In genomic region chr1:120913651-120914389, GRCh38 we compare ENCODE assay signal across 11 cellular contexts. TPM values are rescaled to one million over a fixed set of nuclear protein-coding genes. Genes with fewer than 3 reads are reported as not detected.
DNase-seq lines count a peak whose midpoint lies in the region; ATAC-seq and TF ChIP-seq lines count a peak whose summit lies in the region.
"Not testable (repeated sequence)": the region's sequence is repeated elsewhere in the genome, so short reads cannot be mapped to it uniquely, and the experiment has no call there.
"Had no signal": no experiment of that assay in that cellular context is flagged by ENCODE, and none has a peak within 500 bp of the region (broad histone marks: within the 10 kb centered on the region; RNA-seq: fewer than 3 reads in every experiment).

No MANE protein-coding gene starts in this region.

- not testable (repeated sequence) for H3K27ac Mint-ChIP-seq in activated T-cell treated with anti-CD3 and anti-CD28 coated beads, Interleukin-2, amount 50 U/mL, for 72 hours
- H3K27ac Mint-ChIP-seq in stimulated activated memory B cell treated with anti-CD40 and anti-IgM and Interleukin-4, amounts not matched to agents 10 μg/mL and 1 μg/mL and 100 μg/mL, for 72 hours: peak overlapping the region; percentile 83

- intact Hi-C loops in dorsolateral prefrontal cortex (cut with DNase I); lower leg skin (cut with DNase I; ENCODE audit: low total_unique reads): not testable (repeated sequence)

- H3K36me3 Mint-ChIP-seq in activated T-cell treated with anti-CD3 and anti-CD28 coated beads, Interleukin-2, amount 50 U/mL, for 72 hours (ENCODE audit: insufficient read depth in 2 of 2); stimulated activated memory B cell treated with anti-CD40 and anti-IgM and Interleukin-4, amounts not matched to agents 10 μg/mL and 1 μg/mL and 100 μg/mL, for 72 hours: not testable (repeated sequence)

- H3K4me3 Mint-ChIP-seq in activated T-cell treated with anti-CD3 and anti-CD28 coated beads, Interleukin-2, amount 50 U/mL, for 72 hours: peak overlapping the region; percentile 65 to 80
- H3K4me3 Mint-ChIP-seq in stimulated activated memory B cell treated with anti-CD40 and anti-IgM and Interleukin-4, amounts not matched to agents 10 μg/mL and 1 μg/mL and 100 μg/mL, for 72 hours: peak overlapping the region; percentile 86

- not testable (repeated sequence) for H3K9me3 Mint-ChIP-seq in activated T-cell treated with anti-CD3 and anti-CD28 coated beads, Interleukin-2, amount 50 U/mL, for 72 hours; stimulated activated memory B cell treated with anti-CD40 and anti-IgM and Interleukin-4, amounts not matched to agents 10 μg/mL and 1 μg/mL and 100 μg/mL, for 72 hours

- H3K27me3 ChIP-seq in dorsolateral prefrontal cortex: not testable (repeated sequence)

- H3K4me3 ChIP-seq in NB4 (ENCODE audit: low read depth, low read length): peak overlapping the region; percentile 49
- H3K4me3 ChIP-seq in dorsolateral prefrontal cortex: peak overlapping the region in 50 of 59 donors; percentile 27 to 70 (median 53)
- H3K4me3 ChIP-seq in lower leg skin (ENCODE audit: low read depth, poor library complexity, severe bottlenecking): peak overlapping the region; percentile 28
- H3K4me3 ChIP-seq in retinal pigment epithelial cell (ENCODE audit: low read length): peak overlapping the region; percentile 35

- TF ChIP-seq POLR2A in NB4 (IDR thresholded peaks at IDR 0.05; ENCODE audit: extremely low read depth, insufficient read length); lower leg skin (IDR thresholded peaks at IDR 0.05): not testable (repeated sequence)

- 2% methylated on average over 9 of the region's 65 CpGs; no CpG with 5 or more reads in 1 of the 2 donors for WGBS in lower leg skin, 2 donors

- DNase-seq in DMS53 (lab: John Stamatoyannopoulos, UW) (peak; percentile 63), NB4 (ENCODE audit: low read depth) (peak; percentile 80), T-helper 9 cell (peak; percentile 62), dorsolateral prefrontal cortex (peak in 7 of 10 donors; percentile 10 to 56 (median 37)), lower leg skin (ENCODE audit: low spot score in 2 of 2) (peak in 1 of 2 donors; percentile 13)
- peak; percentile 79 to 90 for DNase-seq in activated T-cell treated with anti-CD3 and anti-CD28 coated beads, Interleukin-2, amount 50 U/mL, for 72 hours
- not testable (repeated sequence) for DNase-seq in retinal pigment epithelial cell (ENCODE audit: low read depth)

- TF ChIP-seq CTCF in NB4 (IDR thresholded peaks at IDR 0.05; ENCODE audit: low read depth, low read length); dorsolateral prefrontal cortex (IDR thresholded peaks at IDR 0.05 in 54 of 56, conservative IDR thresholded peaks at IDR 0.05 in 2 of 56; ENCODE audit: low read depth in 1 of 56, partially characterized antibody in 56 of 56); lower leg skin (IDR thresholded peaks at IDR 0.05); retinal pigment epithelial cell (conservative IDR thresholded peaks at IDR 0.05; ENCODE audit: low read depth, low read length): not testable (repeated sequence)

- not testable (repeated sequence) for H3K27me3 Mint-ChIP-seq in activated T-cell treated with anti-CD3 and anti-CD28 coated beads, Interleukin-2, amount 50 U/mL, for 72 hours (ENCODE audit: low read depth); stimulated activated memory B cell treated with anti-CD40 and anti-IgM and Interleukin-4, amounts not matched to agents 10 μg/mL and 1 μg/mL and 100 μg/mL, for 72 hours

- not testable (repeated sequence) for ATAC-seq in activated T-cell treated with anti-CD3 and anti-CD28 coated beads, Interleukin-2, amount 50 U/mL, for 72 hours (replicated peaks in 1 of 2); stimulated activated memory B cell treated with anti-CD40 and anti-IgM and Interleukin-4, amounts not matched to agents 10 μg/mL and 1 μg/mL and 100 μg/mL, for 72 hours

- H3K4me1 Mint-ChIP-seq in activated T-cell treated with anti-CD3 and anti-CD28 coated beads, Interleukin-2, amount 50 U/mL, for 72 hours (ENCODE audit: low read depth); stimulated activated memory B cell treated with anti-CD40 and anti-IgM and Interleukin-4, amounts not matched to agents 10 μg/mL and 1 μg/mL and 100 μg/mL, for 72 hours: not testable (repeated sequence)

- peak overlapping the region in 18 of 59 donors; percentile 37 to 80 (median 66) for H3K27ac ChIP-seq in dorsolateral prefrontal cortex

RNA-seq across cellular contexts. Expression of gene PPIAL4A, which starts 24.2 kb away (rescaled TPM):
- total RNA-seq in activated T-cell treated with anti-CD3 and anti-CD28 coated beads, Interleukin-2, amount 50 U/mL, for 72 hours: not detected
- total RNA-seq in dorsolateral prefrontal cortex (1 to 10 TPM in 1 of 120 experiments, not detected in 119; 1.2 TPM), lower leg skin (not detected)
- total RNA-seq: activated CD8-positive, alpha-beta memory T cell treated with anti-CD3 and anti-CD28 coated beads for 36 hours; Daoy; temporal lobe had no signal
